ENCODE assay signal across 1 cellular context in genomic region chr9:98225015-98225442, GRCh38.
A peak's percentile ranks its signal among the peaks of the same experiment; 100 is the strongest.
TF ChIP-seq lines count a peak whose summit lies in the region.

No MANE protein-coding gene starts in this region.

TF ChIP-seq in K562, 482 proteins besides CTCF, POLR2A, EP300 and RAD21 (continued from another document and continues in another):
- TF ChIP-seq, protein P1, sequence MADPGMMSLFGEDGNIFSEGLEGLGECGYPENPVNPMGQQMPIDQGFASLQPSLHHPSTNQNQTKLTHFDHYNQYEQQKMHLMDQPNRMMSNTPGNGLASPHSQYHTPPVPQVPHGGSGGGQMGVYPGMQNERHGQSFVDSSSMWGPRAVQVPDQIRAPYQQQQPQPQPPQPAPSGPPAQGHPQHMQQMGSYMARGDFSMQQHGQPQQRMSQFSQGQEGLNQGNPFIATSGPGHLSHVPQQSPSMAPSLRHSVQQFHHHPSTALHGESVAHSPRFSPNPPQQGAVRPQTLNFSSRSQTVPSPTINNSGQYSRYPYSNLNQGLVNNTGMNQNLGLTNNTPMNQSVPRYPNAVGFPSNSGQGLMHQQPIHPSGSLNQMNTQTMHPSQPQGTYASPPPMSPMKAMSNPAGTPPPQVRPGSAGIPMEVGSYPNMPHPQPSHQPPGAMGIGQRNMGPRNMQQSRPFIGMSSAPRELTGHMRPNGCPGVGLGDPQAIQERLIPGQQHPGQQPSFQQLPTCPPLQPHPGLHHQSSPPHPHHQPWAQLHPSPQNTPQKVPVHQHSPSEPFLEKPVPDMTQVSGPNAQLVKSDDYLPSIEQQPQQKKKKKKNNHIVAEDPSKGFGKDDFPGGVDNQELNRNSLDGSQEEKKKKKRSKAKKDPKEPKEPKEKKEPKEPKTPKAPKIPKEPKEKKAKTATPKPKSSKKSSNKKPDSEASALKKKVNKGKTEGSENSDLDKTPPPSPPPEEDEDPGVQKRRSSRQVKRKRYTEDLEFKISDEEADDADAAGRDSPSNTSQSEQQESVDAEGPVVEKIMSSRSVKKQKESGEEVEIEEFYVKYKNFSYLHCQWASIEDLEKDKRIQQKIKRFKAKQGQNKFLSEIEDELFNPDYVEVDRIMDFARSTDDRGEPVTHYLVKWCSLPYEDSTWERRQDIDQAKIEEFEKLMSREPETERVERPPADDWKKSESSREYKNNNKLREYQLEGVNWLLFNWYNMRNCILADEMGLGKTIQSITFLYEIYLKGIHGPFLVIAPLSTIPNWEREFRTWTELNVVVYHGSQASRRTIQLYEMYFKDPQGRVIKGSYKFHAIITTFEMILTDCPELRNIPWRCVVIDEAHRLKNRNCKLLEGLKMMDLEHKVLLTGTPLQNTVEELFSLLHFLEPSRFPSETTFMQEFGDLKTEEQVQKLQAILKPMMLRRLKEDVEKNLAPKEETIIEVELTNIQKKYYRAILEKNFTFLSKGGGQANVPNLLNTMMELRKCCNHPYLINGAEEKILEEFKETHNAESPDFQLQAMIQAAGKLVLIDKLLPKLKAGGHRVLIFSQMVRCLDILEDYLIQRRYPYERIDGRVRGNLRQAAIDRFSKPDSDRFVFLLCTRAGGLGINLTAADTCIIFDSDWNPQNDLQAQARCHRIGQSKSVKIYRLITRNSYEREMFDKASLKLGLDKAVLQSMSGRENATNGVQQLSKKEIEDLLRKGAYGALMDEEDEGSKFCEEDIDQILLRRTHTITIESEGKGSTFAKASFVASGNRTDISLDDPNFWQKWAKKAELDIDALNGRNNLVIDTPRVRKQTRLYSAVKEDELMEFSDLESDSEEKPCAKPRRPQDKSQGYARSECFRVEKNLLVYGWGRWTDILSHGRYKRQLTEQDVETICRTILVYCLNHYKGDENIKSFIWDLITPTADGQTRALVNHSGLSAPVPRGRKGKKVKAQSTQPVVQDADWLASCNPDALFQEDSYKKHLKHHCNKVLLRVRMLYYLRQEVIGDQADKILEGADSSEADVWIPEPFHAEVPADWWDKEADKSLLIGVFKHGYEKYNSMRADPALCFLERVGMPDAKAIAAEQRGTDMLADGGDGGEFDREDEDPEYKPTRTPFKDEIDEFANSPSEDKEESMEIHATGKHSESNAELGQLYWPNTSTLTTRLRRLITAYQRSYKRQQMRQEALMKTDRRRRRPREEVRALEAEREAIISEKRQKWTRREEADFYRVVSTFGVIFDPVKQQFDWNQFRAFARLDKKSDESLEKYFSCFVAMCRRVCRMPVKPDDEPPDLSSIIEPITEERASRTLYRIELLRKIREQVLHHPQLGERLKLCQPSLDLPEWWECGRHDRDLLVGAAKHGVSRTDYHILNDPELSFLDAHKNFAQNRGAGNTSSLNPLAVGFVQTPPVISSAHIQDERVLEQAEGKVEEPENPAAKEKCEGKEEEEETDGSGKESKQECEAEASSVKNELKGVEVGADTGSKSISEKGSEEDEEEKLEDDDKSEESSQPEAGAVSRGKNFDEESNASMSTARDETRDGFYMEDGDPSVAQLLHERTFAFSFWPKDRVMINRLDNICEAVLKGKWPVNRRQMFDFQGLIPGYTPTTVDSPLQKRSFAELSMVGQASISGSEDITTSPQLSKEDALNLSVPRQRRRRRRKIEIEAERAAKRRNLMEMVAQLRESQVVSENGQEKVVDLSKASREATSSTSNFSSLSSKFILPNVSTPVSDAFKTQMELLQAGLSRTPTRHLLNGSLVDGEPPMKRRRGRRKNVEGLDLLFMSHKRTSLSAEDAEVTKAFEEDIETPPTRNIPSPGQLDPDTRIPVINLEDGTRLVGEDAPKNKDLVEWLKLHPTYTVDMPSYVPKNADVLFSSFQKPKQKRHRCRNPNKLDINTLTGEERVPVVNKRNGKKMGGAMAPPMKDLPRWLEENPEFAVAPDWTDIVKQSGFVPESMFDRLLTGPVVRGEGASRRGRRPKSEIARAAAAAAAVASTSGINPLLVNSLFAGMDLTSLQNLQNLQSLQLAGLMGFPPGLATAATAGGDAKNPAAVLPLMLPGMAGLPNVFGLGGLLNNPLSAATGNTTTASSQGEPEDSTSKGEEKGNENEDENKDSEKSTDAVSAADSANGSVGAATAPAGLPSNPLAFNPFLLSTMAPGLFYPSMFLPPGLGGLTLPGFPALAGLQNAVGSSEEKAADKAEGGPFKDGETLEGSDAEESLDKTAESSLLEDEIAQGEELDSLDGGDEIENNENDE (IDR thresholded peaks at IDR 0.05; ENCODE audit: low read depth, low read length): no peak
- TF ChIP-seq TAF15 (IDR thresholded peaks at IDR 0.05; ENCODE audit: low read depth, low read length) (no peak), HDAC2 (IDR thresholded peaks at IDR 0.05) (peak; percentile 83), BMI1 (IDR thresholded peaks at IDR 0.05; ENCODE audit: low read length) (no peak), KAT7 (CRISPR knock-in tag; IDR thresholded peaks at IDR 0.05; ENCODE audit: borderline replicate concordance) (peak; percentile 60; the same call in 1 of the 2 replicates), NFXL1 (CRISPR knock-in tag; IDR thresholded peaks at IDR 0.05) (no peak), NR0B1 (IDR thresholded peaks at IDR 0.05; ENCODE audit: partially characterized antibody) (no peak), BHLHE40 (IDR thresholded peaks at IDR 0.05; ENCODE audit: low read length) (peak; percentile 32; the same call in 1 of the 2 replicates), PURB (CRISPR knock-in tag; IDR thresholded peaks at IDR 0.05; ENCODE audit: low read depth) (no peak), RB1 (IDR thresholded peaks at IDR 0.05; ENCODE audit: low read depth) (no peak), GTF3C2 (IDR thresholded peaks at IDR 0.05; ENCODE audit: borderline replicate concordance, extremely low read depth, insufficient read length) (no peak), CHCHD3 (CRISPR knock-in tag; IDR thresholded peaks at IDR 0.05) (no peak), XRCC3 (IDR thresholded peaks at IDR 0.05) (no peak), GATA2 (CRISPR knock-in tag; IDR thresholded peaks at IDR 0.05) (peak; percentile 97), PHB2 (IDR thresholded peaks at IDR 0.05; ENCODE audit: low read depth) (peak; percentile 90), CXXC5 (CRISPR knock-in tag; IDR thresholded peaks at IDR 0.05) (peak; percentile 72), CUX1 (CRISPR knock-in tag; IDR thresholded peaks at IDR 0.05) (0 out of 2 replicates have a peak, but pooled peaks have one; percentile 53), RFX1 (IDR thresholded peaks at IDR 0.05) (no peak), SRSF1 (IDR thresholded peaks at IDR 0.05; ENCODE audit: low read depth, low read length) (no peak), JUNB (CRISPR knock-in tag; conservative IDR thresholded peaks at IDR 0.05) (no peak), STAT5A (IDR thresholded peaks at IDR 0.05; ENCODE audit: borderline replicate concordance, low read length) (peak; percentile 97), JUND (IDR thresholded peaks at IDR 0.05; ENCODE audit: borderline replicate concordance, low read depth, low read length) (peak; percentile 58; the same call in 1 of the 2 replicates), JUND (tag; IDR thresholded peaks at IDR 0.05; ENCODE audit: borderline replicate concordance, low read depth, low read length) (peak; percentile 47; the same call in 1 of the 3 replicates), ATF1 (CRISPR knock-in tag; IDR thresholded peaks at IDR 0.05) (no peak), ATF1 (tag; IDR thresholded peaks at IDR 0.05) (peak; percentile 51), NR3C1 (CRISPR knock-in tag; IDR thresholded peaks at IDR 0.05) (no peak), ZNF274 (IDR thresholded peaks at IDR 0.05; ENCODE audit: borderline replicate concordance, low read depth, low read length) (peak; percentile 75; the same call in 1 of the 2 replicates), TSC22D4 (tag; IDR thresholded peaks at IDR 0.05) (no peak), ZNF583 (CRISPR knock-in tag; IDR thresholded peaks at IDR 0.05) (no peak), TGIF2 (CRISPR knock-in tag; IDR thresholded peaks at IDR 0.05) (no peak), SNRNP70 (optimal IDR thresholded peaks at IDR 0.05; ENCODE audit: low read depth, low read length) (no peak)
